Comparison of ENCODE assay signal across 13 cellular contexts in the genomic region with DNA sequence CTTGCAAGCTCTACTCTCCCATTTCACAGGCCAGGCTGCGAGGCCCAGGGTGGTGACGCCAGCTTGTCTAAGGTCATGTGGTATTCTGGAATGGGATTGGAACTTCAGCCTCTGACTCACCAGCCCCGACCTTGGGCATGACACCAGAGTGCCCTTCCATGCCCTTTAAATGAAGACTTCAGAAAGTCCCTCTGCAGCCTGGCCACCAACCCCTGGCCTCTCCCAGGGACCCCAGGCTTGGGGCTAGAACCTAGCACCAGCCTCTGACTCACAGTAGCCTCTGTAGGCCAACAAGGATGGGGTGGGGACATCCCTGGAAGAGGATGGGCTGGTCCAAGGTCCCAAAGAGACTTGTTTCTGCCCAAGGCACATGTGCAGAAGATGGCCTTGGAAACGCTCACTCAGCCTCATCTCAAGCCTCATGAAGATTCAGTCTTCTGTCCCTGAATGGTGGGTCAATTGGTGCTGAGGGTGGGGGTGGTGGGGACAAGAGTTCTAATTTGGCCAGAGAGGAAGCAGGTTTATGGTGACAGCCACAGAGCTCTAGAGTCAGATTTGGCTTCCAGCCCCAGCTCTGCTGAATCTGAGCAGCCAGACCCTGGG. TPM values are rescaled to one million over a fixed set of nuclear protein-coding genes. Genes with fewer than 3 reads are reported as not detected.
DNase-seq lines count a peak whose midpoint lies in the region; ATAC-seq and TF ChIP-seq lines count a peak whose summit lies in the region.
"Had no signal": no experiment of that assay in that cellular context is flagged by ENCODE, and none has a peak within 500 bp of the region (broad histone marks: within the 10 kb centered on the region; RNA-seq: fewer than 3 reads in every experiment).

No MANE protein-coding gene starts in this region.

- peaks cover 28% of the 10 kb centered on the region for H3K36me3 Mint-ChIP-seq in T-helper 1 cell treated with Interleukin-12 subunit alpha and Interleukin-12 subunit beta and Interleukin-4 antibody, amounts not matched to agents 30 μg/mL and 1 μg/mL, for 36 hours (ENCODE audit: low read depth)
- no peaks in the 10 kb centered on the region for H3K36me3 Mint-ChIP-seq in HFFc6 (ENCODE audit: low read depth)
- H3K36me3 Mint-ChIP-seq in activated CD8-positive, alpha-beta memory T cell treated with anti-CD3 and anti-CD28 coated beads, Interleukin-2, amount 10 ng/mL, durations not matched to agents 7 days and 5 days = peaks cover 36% of the 10 kb centered on the region
- H3K36me3 Mint-ChIP-seq in naive thymus-derived CD8-positive, alpha-beta T cell = peaks cover 0 to 4% (median 0%) of the 10 kb centered on the region in 3 donors
- H3K36me3 Mint-ChIP-seq: memory B cell had no signal

- ATAC-seq in activated CD8-positive, alpha-beta memory T cell treated with anti-CD3 and anti-CD28 coated beads, Interleukin-2, amount 10 ng/mL, durations not matched to agents 7 days and 5 days = peak; percentile 0
- no peak for ATAC-seq in naive thymus-derived CD8-positive, alpha-beta T cell
- ATAC-seq in GM21528 (IDR thresholded peaks at IDR 0.05; ENCODE audit: low FRiP score, unreplicated experiment) (no peak), HG03175 (IDR thresholded peaks at IDR 0.05; ENCODE audit: unreplicated experiment) (no peak), HG02642 (IDR thresholded peaks at IDR 0.05; ENCODE audit: poor library complexity, unreplicated experiment) (no peak)

- peak overlapping the region; percentile 99 for H3K27ac Mint-ChIP-seq in T-helper 1 cell treated with Interleukin-12 subunit alpha and Interleukin-12 subunit beta and Interleukin-4 antibody, amounts not matched to agents 30 μg/mL and 1 μg/mL, for 36 hours
- 0 out of 2 replicates have a peak overlapping the region, but pooled peaks have one; percentile 36 for H3K27ac Mint-ChIP-seq in HFFc6
- peak overlapping the region; percentile 92 for H3K27ac Mint-ChIP-seq in activated CD8-positive, alpha-beta memory T cell treated with anti-CD3 and anti-CD28 coated beads, Interleukin-2, amount 10 ng/mL, durations not matched to agents 7 days and 5 days
- H3K27ac Mint-ChIP-seq in naive thymus-derived CD8-positive, alpha-beta T cell = peak overlapping the region; percentile 78 to 98 (median 96)

- H3K4me1 Mint-ChIP-seq in T-helper 1 cell treated with Interleukin-12 subunit alpha and Interleukin-12 subunit beta and Interleukin-4 antibody, amounts not matched to agents 30 μg/mL and 1 μg/mL, for 36 hours (ENCODE audit: low read depth) = peaks cover 75% of the 10 kb centered on the region
- peaks cover 20% of the 10 kb centered on the region for H3K4me1 Mint-ChIP-seq in HFFc6 (ENCODE audit: low read depth)
- peaks cover 58% of the 10 kb centered on the region for H3K4me1 Mint-ChIP-seq in activated CD8-positive, alpha-beta memory T cell treated with anti-CD3 and anti-CD28 coated beads, Interleukin-2, amount 10 ng/mL, durations not matched to agents 7 days and 5 days
- peaks cover 46 to 82% (median 77%) of the 10 kb centered on the region in 4 donors for H3K4me1 Mint-ChIP-seq in naive thymus-derived CD8-positive, alpha-beta T cell

- DNase-seq in T-helper 1 cell (no peak), HFFc6 (no peak)
- DNase-seq in activated CD8-positive, alpha-beta memory T cell treated with anti-CD3 and anti-CD28 coated beads, Interleukin-2, amount 10 ng/mL, durations not matched to agents 7 days and 5 days = peak; percentile 70
- DNase-seq in naive thymus-derived CD8-positive, alpha-beta T cell = no peak
- DNase-seq: anterior cingulate cortex, dorsolateral prefrontal cortex, NCI-H1048, nucleus accumbens had no signal

- POLR2A ChIA-PET in naive thymus-derived CD8-positive, alpha-beta T cell (lab: Charles Lee) = interaction anchor here (1.2 to 10.3 kb wide), 8 partner anchors 13 to 69 kb away, joined by 3 to 137 read pairs (median 60); partner anchors contain the start of gene RUNX3

- H3K4me3 Mint-ChIP-seq in T-helper 1 cell treated with Interleukin-12 subunit alpha and Interleukin-12 subunit beta and Interleukin-4 antibody, amounts not matched to agents 30 μg/mL and 1 μg/mL, for 36 hours = peak overlapping the region; percentile 42
- H3K4me3 Mint-ChIP-seq in HFFc6 = no peak overlapping the region
- peak overlapping the region; percentile 89 for H3K4me3 Mint-ChIP-seq in activated CD8-positive, alpha-beta memory T cell treated with anti-CD3 and anti-CD28 coated beads, Interleukin-2, amount 10 ng/mL, durations not matched to agents 7 days and 5 days
- H3K4me3 Mint-ChIP-seq in naive thymus-derived CD8-positive, alpha-beta T cell = peak overlapping the region in 6 of 10 donors; percentile 19 to 97 (median 38)

- CTCF ChIA-PET in activated CD8-positive, alpha-beta memory T cell treated with anti-CD3 and anti-CD28 coated beads, Interleukin-2, amount 10 ng/mL, durations not matched to agents 7 days and 5 days (lab: Charles Lee) = interaction anchor here (0.8 to 17.9 kb wide), 12 partner anchors 8 to 133 kb away, joined by 3 to 338 read pairs (median 8); no protein-coding TSS in a partner anchor

- H3K9me3 Mint-ChIP-seq in T-helper 1 cell treated with Interleukin-12 subunit alpha and Interleukin-12 subunit beta and Interleukin-4 antibody, amounts not matched to agents 30 μg/mL and 1 μg/mL, for 36 hours = no peaks in the 10 kb centered on the region
- H3K9me3 Mint-ChIP-seq in HFFc6 = no peaks in the 10 kb centered on the region
- no peaks in the 10 kb centered on the region for H3K9me3 Mint-ChIP-seq in activated CD8-positive, alpha-beta memory T cell treated with anti-CD3 and anti-CD28 coated beads, Interleukin-2, amount 10 ng/mL, durations not matched to agents 7 days and 5 days (ENCODE audit: low read depth)
- H3K9me3 Mint-ChIP-seq in naive thymus-derived CD8-positive, alpha-beta T cell = peaks cover 0 to 1% (median 0%) of the 10 kb centered on the region in 9 donors
- H3K9me3 Mint-ChIP-seq: memory B cell had no signal

- no peaks in the 10 kb centered on the region for H3K27me3 Mint-ChIP-seq in T-helper 1 cell treated with Interleukin-12 subunit alpha and Interleukin-12 subunit beta and Interleukin-4 antibody, amounts not matched to agents 30 μg/mL and 1 μg/mL, for 36 hours (ENCODE audit: low read depth)
- H3K27me3 Mint-ChIP-seq in HFFc6 (ENCODE audit: insufficient read depth) = peaks cover 6% of the 10 kb centered on the region
- H3K27me3 Mint-ChIP-seq in activated CD8-positive, alpha-beta memory T cell treated with anti-CD3 and anti-CD28 coated beads, Interleukin-2, amount 10 ng/mL, durations not matched to agents 7 days and 5 days = no peaks in the 10 kb centered on the region
- H3K27me3 Mint-ChIP-seq in naive thymus-derived CD8-positive, alpha-beta T cell = no peaks in the 10 kb centered on the region
- H3K27me3 Mint-ChIP-seq: memory B cell had no signal

- no peak for TF ChIP-seq CTCF in HFFc6 (IDR thresholded peaks at IDR 0.05)

RNA-seq across cellular contexts. Expression of gene RUNX3, which starts 36.1 kb away (rescaled TPM):
- not detected for total RNA-seq in HFFc6 (2021; fragmentation: NEBNext Ultra II Directional; extraction: Animal tissue kit (Norgen Biotek cat#: 25700))
- 100 to 1,000 TPM; 224 to 246 TPM for total RNA-seq in activated CD8-positive, alpha-beta memory T cell treated with anti-CD3 and anti-CD28 coated beads, Interleukin-2, amount 10 ng/mL, durations not matched to agents 7 days and 5 days
- total RNA-seq in naive thymus-derived CD8-positive, alpha-beta T cell = 10 to 100 TPM; 87.1 to 95.3 TPM
- 10 to 100 TPM; 22.0 to 64.0 (median 54.0) TPM for polyA plus RNA-seq in naive thymus-derived CD8-positive, alpha-beta T cell

Comparison
In these comparisons a context has a peak if more than half of its experiments do, and no peak if none do; other contexts are left out.
1. H3K27ac Mint-ChIP-seq: peak in every context shown above with its lines; median percentile 99 in T-helper 1 cell treated with Interleukin-12 subunit alpha and Interleukin-12 subunit beta and Interleukin-4 antibody, amounts not matched to agents 30 μg/mL and 1 μg/mL, for 36 hours; 96 in naive thymus-derived CD8-positive, alpha-beta T cell; 92 in activated CD8-positive, alpha-beta memory T cell treated with anti-CD3 and anti-CD28 coated beads, Interleukin-2, amount 10 ng/mL, durations not matched to agents 7 days and 5 days; 36 in HFFc6.
2. RNA of gene RUNX3, which starts 36.1 kb away (total RNA-seq): 224 to 246 TPM in activated CD8-positive, alpha-beta memory T cell treated with anti-CD3 and anti-CD28 coated beads, Interleukin-2, amount 10 ng/mL, durations not matched to agents 7 days and 5 days and 87.1 to 95.3 TPM in naive thymus-derived CD8-positive, alpha-beta T cell; not detected in HFFc6; every median in the first group is over 10 times any median in the second.